Comparison of ENCODE assay signal across 8 cellular contexts in genomic region chr9:99823392-99824377, GRCh38. TPM values are rescaled to one million over a fixed set of nuclear protein-coding genes. Genes with fewer than 3 reads are reported as not detected.
DNase-seq lines count a peak whose midpoint lies in the region; ATAC-seq and TF ChIP-seq lines count a peak whose summit lies in the region.

No MANE protein-coding gene starts in this region.

- no peak for TF ChIP-seq CTCF in NB4 (IDR thresholded peaks at IDR 0.05; ENCODE audit: low read depth, low read length)
- TF ChIP-seq CTCF in natural killer cell (IDR thresholded peaks at IDR 0.05) = no peak

- H3K36me3 Mint-ChIP-seq in natural killer cell = no peaks in the 10 kb centered on the region
- H3K36me3 Mint-ChIP-seq in stimulated activated memory B cell treated with anti-CD40 and anti-IgM and Interleukin-4, amounts not matched to agents 10 μg/mL and 1 μg/mL and 100 μg/mL, for 72 hours = peaks cover 67% of the 10 kb centered on the region

- peaks cover 50% of the 10 kb centered on the region in 2 donors for H3K27me3 Mint-ChIP-seq in natural killer cell (ENCODE audit: low read depth in 2 of 2)
- peaks cover under 1% of the 10 kb centered on the region for H3K27me3 Mint-ChIP-seq in stimulated activated memory B cell treated with anti-CD40 and anti-IgM and Interleukin-4, amounts not matched to agents 10 μg/mL and 1 μg/mL and 100 μg/mL, for 72 hours

- no peaks in the 10 kb centered on the region for H3K36me3 ChIP-seq in esophagus (ENCODE audit: control insufficient read depth in 2 of 2, insufficient read depth in 2 of 2, low read length in 1 of 2)

- peaks cover 76 to 77% of the 10 kb centered on the region in 2 donors for H3K4me1 Mint-ChIP-seq in natural killer cell
- H3K4me1 Mint-ChIP-seq in stimulated activated memory B cell treated with anti-CD40 and anti-IgM and Interleukin-4, amounts not matched to agents 10 μg/mL and 1 μg/mL and 100 μg/mL, for 72 hours = peaks cover 72% of the 10 kb centered on the region

- peak overlapping the region; percentile 99 for H3K4me3 Mint-ChIP-seq in natural killer cell
- peak overlapping the region; percentile 95 for H3K4me3 Mint-ChIP-seq in stimulated activated memory B cell treated with anti-CD40 and anti-IgM and Interleukin-4, amounts not matched to agents 10 μg/mL and 1 μg/mL and 100 μg/mL, for 72 hours

- H3K27ac Mint-ChIP-seq in natural killer cell = peak overlapping the region; percentile 96 to 99
- H3K27ac Mint-ChIP-seq in stimulated activated memory B cell treated with anti-CD40 and anti-IgM and Interleukin-4, amounts not matched to agents 10 μg/mL and 1 μg/mL and 100 μg/mL, for 72 hours = peak overlapping the region; percentile 91

- H3K9me3 Mint-ChIP-seq in natural killer cell = no peaks in the 10 kb centered on the region
- H3K9me3 Mint-ChIP-seq in stimulated activated memory B cell treated with anti-CD40 and anti-IgM and Interleukin-4, amounts not matched to agents 10 μg/mL and 1 μg/mL and 100 μg/mL, for 72 hours = no peaks in the 10 kb centered on the region

- H3K4me3 ChIP-seq in NB4 (ENCODE audit: low read depth, low read length) (peak overlapping the region; percentile 64), esophagus (ENCODE audit: low read depth in 1 of 2, low read length in 2 of 2) (peak overlapping the region; percentile 65 to 83)

- TF ChIP-seq POLR2A in NB4 (IDR thresholded peaks at IDR 0.05; ENCODE audit: extremely low read depth, insufficient read length) = no peak

- peaks cover 0 to 10% of the 10 kb centered on the region in 2 donors for H3K4me1 ChIP-seq in esophagus (ENCODE audit: control insufficient read depth in 2 of 2, insufficient read depth in 2 of 2, low read length in 1 of 2)

- H3K27me3 ChIP-seq in esophagus (ENCODE audit: control insufficient read depth in 1 of 2, insufficient read depth in 2 of 2, low read length in 2 of 2) = peaks cover 0 to 13% of the 10 kb centered on the region in 2 donors

- peak overlapping the region in 1 of 2 donors; percentile 96 for H3K27ac ChIP-seq in esophagus (ENCODE audit: low read depth in 2 of 2, low read length in 1 of 2)

- WGBS in esophagus, 2 donors = 1 to 2% methylated on average over 55 to 61 of the region's 61 CpGs

- peaks cover 0 to 3% of the 10 kb centered on the region in 2 donors for H3K9me3 ChIP-seq in esophagus (ENCODE audit: control insufficient read depth in 2 of 2, insufficient read depth in 1 of 2, low read depth in 1 of 2, low read length in 1 of 2)

- intact Hi-C loops in natural killer cell (cut with micrococcal nuclease) = loop anchor here (5.0 to 10.0 kb wide), 3 partner anchors 189 to 769 kb away; no protein-coding TSS in a partner anchor

- peak; percentile 59 for DNase-seq in DMS53 (lab: John Stamatoyannopoulos, UW)
- DNase-seq in NB4 (ENCODE audit: low read depth) = peak; percentile 14
- DNase-seq in activated CD8-positive, alpha-beta memory T cell treated with anti-CD3 and anti-CD28 coated beads, Interleukin-2, amount 50 U/mL, for 48 hours = peak; percentile 90
- peak; percentile 56 for DNase-seq in natural killer cell
- no peak for DNase-seq in LoVo (ENCODE audit: low spot score)
- no peak for DNase-seq in NK-92 treated with Interleukin-12 subunit alpha and Interleukin-12 subunit beta, amount 100 ng/mL, for 24 hours (lab: John Stamatoyannopoulos, UW)

- no peak for ATAC-seq in natural killer cell
- ATAC-seq in stimulated activated memory B cell treated with anti-CD40 and anti-IgM and Interleukin-4, amounts not matched to agents 10 μg/mL and 1 μg/mL and 100 μg/mL, for 72 hours = no peak

RNA-seq across cellular contexts. Expression of gene NR4A3, which starts 2.0 kb away (rescaled TPM):
- under 1 TPM; 0.29 to 0.33 TPM for polyA plus RNA-seq in esophagus
- 10 to 100 TPM; 31.1 to 43.4 (median 38.6) TPM for total RNA-seq in natural killer cell

Comparison
In these comparisons a context has a peak if more than half of its experiments do, and no peak if none do; other contexts are left out.
1. DNase-seq: peak in DMS53 (single experiment), NB4 (single experiment), activated CD8-positive, alpha-beta memory T cell treated with anti-CD3 and anti-CD28 coated beads, Interleukin-2, amount 50 U/mL, for 48 hours (single experiment) and natural killer cell (single experiment); none in LoVo (single experiment) and NK-92 treated with Interleukin-12 subunit alpha and Interleukin-12 subunit beta, amount 100 ng/mL, for 24 hours (single experiment).